7 cellular contexts compared by ENCODE assay signal in genomic region chr7:130063036-130063435, GRCh38. TPM values are rescaled to one million over a fixed set of nuclear protein-coding genes. Genes with fewer than 3 reads are reported as not detected.
A peak's percentile ranks its signal among the peaks of the same experiment; 100 is the strongest.
DNase-seq lines count a peak whose midpoint lies in the region; ATAC-seq and TF ChIP-seq lines count a peak whose summit lies in the region.

No MANE protein-coding gene starts in this region.

- H3K4me3 ChIP-seq in coronary artery (no peak overlapping the region), tibial nerve (no peak overlapping the region)

- TF ChIP-seq EP300 in tibial nerve (IDR thresholded peaks at IDR 0.05): no peak

- ATAC-seq in naive thymus-derived CD8-positive, alpha-beta T cell: peak; percentile 75 to 80
- no peak for ATAC-seq in GM18907 (IDR thresholded peaks at IDR 0.05; ENCODE audit: unreplicated experiment)

- 4 to 8% methylated on average over 2 of the region's 2 CpGs for WGBS in tibial nerve, 2 donors

- POLR2A ChIA-PET in naive thymus-derived CD8-positive, alpha-beta T cell (lab: Charles Lee): no interaction called here

- H3K27ac Mint-ChIP-seq in naive thymus-derived CD8-positive, alpha-beta T cell: no peak overlapping the region

- no peak overlapping the region for H3K27ac ChIP-seq in coronary artery
- H3K27ac ChIP-seq in tibial nerve: no peak overlapping the region

- H3K4me3 Mint-ChIP-seq in naive thymus-derived CD8-positive, alpha-beta T cell: no peak overlapping the region

- no peaks in the 10 kb centered on the region for H3K4me1 Mint-ChIP-seq in naive thymus-derived CD8-positive, alpha-beta T cell

- no peak for TF ChIP-seq POLR2A in tibial nerve (IDR thresholded peaks at IDR 0.05)

- H3K9me3 ChIP-seq in tibial nerve: no peaks in the 10 kb centered on the region

- peak; percentile 38 for DNase-seq in GM13976 (ENCODE audit: low spot score)
- DNase-seq in NCI-H1930 (lab: John Stamatoyannopoulos, UW): peak; percentile 47 to 58
- DNase-seq in activated CD4-positive, alpha-beta T cell treated with anti-CD3 and anti-CD28 coated beads for 4 hours: peak; percentile 57 to 68
- no peak for DNase-seq in coronary artery (ENCODE audit: low spot score)
- DNase-seq in naive thymus-derived CD8-positive, alpha-beta T cell: peak; percentile 44 to 79 (median 63)
- no peak for DNase-seq in tibial nerve (ENCODE audit: low spot score in 2 of 2)

- no peaks in the 10 kb centered on the region for H3K4me1 ChIP-seq in tibial nerve

- in situ Hi-C loops in GM13976 (cut with MboI; ENCODE audit: low sequenced_read_pairs, unreplicated experiment): loop anchor here (25.0 kb wide), 1 partner anchor 424 kb away; the partner anchor contains the start of gene MEST

- no peaks in the 10 kb centered on the region for H3K36me3 Mint-ChIP-seq in naive thymus-derived CD8-positive, alpha-beta T cell

- H3K27me3 ChIP-seq in tibial nerve: peaks cover 0 to 3% of the 10 kb centered on the region in 2 donors

- no peaks in the 10 kb centered on the region for H3K36me3 ChIP-seq in tibial nerve

- no peaks in the 10 kb centered on the region for H3K9me3 Mint-ChIP-seq in naive thymus-derived CD8-positive, alpha-beta T cell

- peak; percentile 73 for TF ChIP-seq CTCF in GM13976 (IDR thresholded peaks at IDR 0.05; ENCODE audit: borderline replicate concordance, control extremely low read depth, extremely low read depth, insufficient read depth, missing control alignments)
- peak; percentile 33 for TF ChIP-seq CTCF in coronary artery (IDR thresholded peaks at IDR 0.05)
- TF ChIP-seq CTCF in tibial nerve (IDR thresholded peaks at IDR 0.05): peak; percentile 19 to 61 (median 27)

- H3K27me3 Mint-ChIP-seq in naive thymus-derived CD8-positive, alpha-beta T cell: peaks cover 0 to 13% (median 6%) of the 10 kb centered on the region in 5 donors

RNA-seq across cellular contexts. Expression of gene KLHDC10, which starts 7.3 kb away (rescaled TPM):
- 10 to 100 TPM; 19.1 to 19.5 TPM for total RNA-seq in naive thymus-derived CD8-positive, alpha-beta T cell
- 1 to 10 TPM; 1.9 to 2.4 (median 2.3) TPM for polyA plus RNA-seq in naive thymus-derived CD8-positive, alpha-beta T cell
- 10 to 100 TPM; 19.0 to 30.8 (median 21.4) TPM for total RNA-seq in tibial nerve

RNA-seq across cellular contexts. Expression of gene ZC3HC1, which starts 11.9 kb away (rescaled TPM):
- total RNA-seq in naive thymus-derived CD8-positive, alpha-beta T cell: 10 to 100 TPM; 20.5 to 21.3 TPM
- 10 to 100 TPM in 1 of 3 donors, 1 to 10 TPM in 2; 7.4 to 14.2 (median 7.8) TPM for polyA plus RNA-seq in naive thymus-derived CD8-positive, alpha-beta T cell
- total RNA-seq in tibial nerve: 10 to 100 TPM; 12.0 to 17.6 (median 14.6) TPM

Comparison
In these comparisons a context has a peak if more than half of its experiments do, and no peak if none do; other contexts are left out.
1. DNase-seq: peak in GM13976 (single experiment), NCI-H1930 (2 of 2), activated CD4-positive, alpha-beta T cell treated with anti-CD3 and anti-CD28 coated beads for 4 hours (2 of 2) and naive thymus-derived CD8-positive, alpha-beta T cell (10 of 10); none in coronary artery (single experiment) and tibial nerve (0 of 2).
2. Peak in every context shown above with its lines, with median percentiles within 50 percentile points of each other: CTCF ChIP-seq.